ENCODE assay signal across 10 cellular contexts in genomic region chr5:1108865-1109174, GRCh38. TPM values are rescaled to one million over a fixed set of nuclear protein-coding genes. Genes with fewer than 3 reads are reported as not detected.
DNase-seq lines count a peak whose midpoint lies in the region; ATAC-seq and TF ChIP-seq lines count a peak whose summit lies in the region.
"Had no signal": no experiment of that assay in that cellular context is flagged by ENCODE, and none has a peak within 500 bp of the region (broad histone marks: within the 10 kb centered on the region; RNA-seq: fewer than 3 reads in every experiment).

No MANE protein-coding gene starts in this region.

- H3K27me3 ChIP-seq in CD8-positive, alpha-beta memory T cell (ENCODE audit: insufficient read depth, low read length, poor library complexity, severe bottlenecking), result no peaks in the 10 kb centered on the region
- no peaks in the 10 kb centered on the region for H3K27me3 ChIP-seq in right cardiac atrium (ENCODE audit: control insufficient read depth, insufficient read depth)
- H3K27me3 ChIP-seq in sigmoid colon, result no peaks in the 10 kb centered on the region
- no peaks in the 10 kb centered on the region for H3K27me3 ChIP-seq in prostate gland (replicated peaks; ENCODE audit: insufficient read depth)

- no peak for DNase-seq in CD8-positive, alpha-beta memory T cell
- DNase-seq in T-helper 17 cell (no peak), right cardiac atrium (no peak), sigmoid colon (no peak), DMS153 (lab: John Stamatoyannopoulos, UW) (no peak), NCI-H2196 treated with DMSO at 0.1 percent for 48 hours (lab: John Stamatoyannopoulos, UW; ENCODE audit: unreplicated experiment) (no peak), NCI-H2227 (lab: John Stamatoyannopoulos, UW; ENCODE audit: unreplicated experiment) (no peak), prostate gland (ENCODE audit: low spot score) (no peak)
- DNase-seq: activated gamma-delta T cell, NCI-H2171 treated with DMSO at 0.1 percent for 48 hours had no signal

- H3K4me3 Mint-ChIP-seq in CD8-positive, alpha-beta memory T cell, result peak overlapping the region in 3 of 7 donors; percentile 58 to 77 (median 62)
- peak overlapping the region; percentile 63 for H3K4me3 Mint-ChIP-seq in T-helper 17 cell

- peak overlapping the region in 6 of 8 donors; percentile 26 to 97 (median 69) for H3K27ac Mint-ChIP-seq in CD8-positive, alpha-beta memory T cell
- H3K27ac Mint-ChIP-seq in T-helper 17 cell, result peak overlapping the region; percentile 96

- H3K36me3 Mint-ChIP-seq in CD8-positive, alpha-beta memory T cell, result no peaks in the 10 kb centered on the region
- no peaks in the 10 kb centered on the region for H3K36me3 Mint-ChIP-seq in T-helper 17 cell (ENCODE audit: low read depth)

- POLR2A ChIA-PET in CD8-positive, alpha-beta memory T cell (lab: Charles Lee), result no interaction called here

- CTCF ChIA-PET in CD8-positive, alpha-beta memory T cell (lab: Charles Lee), result no interaction called here

- no peak for TF ChIP-seq POLR2A in sigmoid colon (IDR thresholded peaks at IDR 0.05)
- no peak for TF ChIP-seq POLR2A in prostate gland (IDR thresholded peaks at IDR 0.05)

- H3K27me3 Mint-ChIP-seq in CD8-positive, alpha-beta memory T cell, result peaks cover 2 to 11% of the 10 kb centered on the region in 2 donors
- H3K27me3 Mint-ChIP-seq in T-helper 17 cell, result no peaks in the 10 kb centered on the region

- H3K36me3 ChIP-seq in CD8-positive, alpha-beta memory T cell (ENCODE audit: insufficient read depth, low read length), result no peaks in the 10 kb centered on the region
- H3K36me3 ChIP-seq in sigmoid colon (no peaks in the 10 kb centered on the region), prostate gland (no peaks in the 10 kb centered on the region)

- ATAC-seq in T-helper 17 cell, result no peak
- no peak for ATAC-seq in right cardiac atrium

- H3K4me1 ChIP-seq in CD8-positive, alpha-beta memory T cell (ENCODE audit: insufficient read depth, low read length), result peaks cover 61% of the 10 kb centered on the region
- H3K4me1 ChIP-seq in right cardiac atrium (ENCODE audit: control insufficient read depth, insufficient read depth, low read length), result peaks cover 29% of the 10 kb centered on the region
- peaks cover 0 to 53% (median 46%) of the 10 kb centered on the region in 4 donors for H3K4me1 ChIP-seq in sigmoid colon
- H3K4me1 ChIP-seq in prostate gland (replicated peaks), result peaks cover 13% of the 10 kb centered on the region

- no peaks in the 10 kb centered on the region for H3K9me3 Mint-ChIP-seq in CD8-positive, alpha-beta memory T cell

- H3K4me1 Mint-ChIP-seq in CD8-positive, alpha-beta memory T cell, result peaks cover 5 to 51% (median 50%) of the 10 kb centered on the region in 3 donors
- peaks cover 45% of the 10 kb centered on the region for H3K4me1 Mint-ChIP-seq in T-helper 17 cell

- H3K27ac ChIP-seq in CD8-positive, alpha-beta memory T cell (ENCODE audit: low read depth, low read length), result no peak overlapping the region
- H3K27ac ChIP-seq in right cardiac atrium (ENCODE audit: low read length) (peak overlapping the region; percentile 58), sigmoid colon (peak overlapping the region; percentile 30 to 84 (median 82)), prostate gland (peak overlapping the region in 1 of 2 donors; percentile 2)

- 65% methylated on average over 11 of the region's 11 CpGs for WGBS in right cardiac atrium
- WGBS in sigmoid colon, 2 donors, result 55 to 82% methylated on average over 11 of the region's 11 CpGs
- WGBS in prostate gland, result 79% methylated on average over 10 of the region's 11 CpGs

- TF ChIP-seq CTCF in sigmoid colon (IDR thresholded peaks at IDR 0.05) (no peak), prostate gland (IDR thresholded peaks at IDR 0.05) (no peak)

- intact Hi-C loops in right cardiac atrium (cut with DNase I), result no loop called here
- intact Hi-C loops in sigmoid colon (cut with DNase I), result no loop called here
- intact Hi-C loops in prostate gland (cut with DNase I), result no loop called here

- no peak for TF ChIP-seq EP300 in sigmoid colon (IDR thresholded peaks at IDR 0.05)

- no peak overlapping the region for H3K4me3 ChIP-seq in CD8-positive, alpha-beta memory T cell (ENCODE audit: low read length)
- H3K4me3 ChIP-seq in right cardiac atrium (ENCODE audit: low read length) (no peak overlapping the region), sigmoid colon (peak overlapping the region in 1 of 4 donors; percentile 15), prostate gland (no peak overlapping the region)

- H3K9me3 ChIP-seq in CD8-positive, alpha-beta memory T cell (ENCODE audit: low read length), result no peaks in the 10 kb centered on the region
- H3K9me3 ChIP-seq in T-helper 17 cell (ENCODE audit: control insufficient read depth, low read length, poor library complexity, severe bottlenecking) (no peaks in the 10 kb centered on the region), right cardiac atrium (ENCODE audit: control insufficient read depth, low read length) (no peaks in the 10 kb centered on the region), sigmoid colon (no peaks in the 10 kb centered on the region), prostate gland (no peaks in the 10 kb centered on the region)

RNA-seq across cellular contexts. Expression of gene SLC12A7, which starts 3.0 kb away (rescaled TPM):
- 1 to 10 TPM; 4.9 to 6.6 TPM for total RNA-seq in CD8-positive, alpha-beta memory T cell
- 20.0 TPM for polyA plus RNA-seq in CD8-positive, alpha-beta memory T cell
- 10 to 100 TPM; 36.6 to 88.0 TPM for total RNA-seq in T-helper 17 cell
- 10 to 100 TPM; 57.2 to 80.5 (median 65.6) TPM for total RNA-seq in right cardiac atrium
- polyA plus RNA-seq in right cardiac atrium, result 28.5 TPM
- total RNA-seq in sigmoid colon, result 10 to 100 TPM; 12.5 to 23.5 (median 18.4) TPM
- 10 to 100 TPM in 2 of 3 donors, 1 to 10 TPM in 1; 7.2 to 54.3 (median 10.9) TPM for polyA plus RNA-seq in sigmoid colon
- total RNA-seq in prostate gland, result 100 to 1,000 TPM in 1 of 2 donors, 10 to 100 TPM in 1; 27.6 to 138 TPM
